2 cellular contexts compared by ENCODE assay signal in genomic region chr5:59061377-59061776, GRCh38.
TF ChIP-seq lines count a peak whose summit lies in the region.

No MANE protein-coding gene starts in this region.

TF ChIP-seq in A549, 52 proteins besides CTCF, POLR2A, EP300 and RAD21 (continued from another document):
- TF ChIP-seq, protein P1, sequence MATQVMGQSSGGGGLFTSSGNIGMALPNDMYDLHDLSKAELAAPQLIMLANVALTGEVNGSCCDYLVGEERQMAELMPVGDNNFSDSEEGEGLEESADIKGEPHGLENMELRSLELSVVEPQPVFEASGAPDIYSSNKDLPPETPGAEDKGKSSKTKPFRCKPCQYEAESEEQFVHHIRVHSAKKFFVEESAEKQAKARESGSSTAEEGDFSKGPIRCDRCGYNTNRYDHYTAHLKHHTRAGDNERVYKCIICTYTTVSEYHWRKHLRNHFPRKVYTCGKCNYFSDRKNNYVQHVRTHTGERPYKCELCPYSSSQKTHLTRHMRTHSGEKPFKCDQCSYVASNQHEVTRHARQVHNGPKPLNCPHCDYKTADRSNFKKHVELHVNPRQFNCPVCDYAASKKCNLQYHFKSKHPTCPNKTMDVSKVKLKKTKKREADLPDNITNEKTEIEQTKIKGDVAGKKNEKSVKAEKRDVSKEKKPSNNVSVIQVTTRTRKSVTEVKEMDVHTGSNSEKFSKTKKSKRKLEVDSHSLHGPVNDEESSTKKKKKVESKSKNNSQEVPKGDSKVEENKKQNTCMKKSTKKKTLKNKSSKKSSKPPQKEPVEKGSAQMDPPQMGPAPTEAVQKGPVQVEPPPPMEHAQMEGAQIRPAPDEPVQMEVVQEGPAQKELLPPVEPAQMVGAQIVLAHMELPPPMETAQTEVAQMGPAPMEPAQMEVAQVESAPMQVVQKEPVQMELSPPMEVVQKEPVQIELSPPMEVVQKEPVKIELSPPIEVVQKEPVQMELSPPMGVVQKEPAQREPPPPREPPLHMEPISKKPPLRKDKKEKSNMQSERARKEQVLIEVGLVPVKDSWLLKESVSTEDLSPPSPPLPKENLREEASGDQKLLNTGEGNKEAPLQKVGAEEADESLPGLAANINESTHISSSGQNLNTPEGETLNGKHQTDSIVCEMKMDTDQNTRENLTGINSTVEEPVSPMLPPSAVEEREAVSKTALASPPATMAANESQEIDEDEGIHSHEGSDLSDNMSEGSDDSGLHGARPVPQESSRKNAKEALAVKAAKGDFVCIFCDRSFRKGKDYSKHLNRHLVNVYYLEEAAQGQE (IDR thresholded peaks at IDR 0.05): no peak
- TF ChIP-seq, protein P2, sequence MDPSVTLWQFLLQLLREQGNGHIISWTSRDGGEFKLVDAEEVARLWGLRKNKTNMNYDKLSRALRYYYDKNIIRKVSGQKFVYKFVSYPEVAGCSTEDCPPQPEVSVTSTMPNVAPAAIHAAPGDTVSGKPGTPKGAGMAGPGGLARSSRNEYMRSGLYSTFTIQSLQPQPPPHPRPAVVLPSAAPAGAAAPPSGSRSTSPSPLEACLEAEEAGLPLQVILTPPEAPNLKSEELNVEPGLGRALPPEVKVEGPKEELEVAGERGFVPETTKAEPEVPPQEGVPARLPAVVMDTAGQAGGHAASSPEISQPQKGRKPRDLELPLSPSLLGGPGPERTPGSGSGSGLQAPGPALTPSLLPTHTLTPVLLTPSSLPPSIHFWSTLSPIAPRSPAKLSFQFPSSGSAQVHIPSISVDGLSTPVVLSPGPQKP (IDR thresholded peaks at IDR 0.05; ENCODE audit: low read depth, low read length): no peak

TF ChIP-seq in HEK293, 187 proteins besides CTCF, POLR2A, EP300 and RAD21 (continued from another document):
- TF ChIP-seq ZNF600 (tag by site-specific recombination; IDR thresholded peaks at IDR 0.05): no peak
- no peak for TF ChIP-seq ZNF114 (tag by site-specific recombination; IDR thresholded peaks at IDR 0.05)
- peak; percentile 62; the same call in 1 of the 2 replicates for TF ChIP-seq GLI2 (tag by site-specific recombination; IDR thresholded peaks at IDR 0.05; ENCODE audit: borderline replicate concordance, low read depth)
- TF ChIP-seq ZNF423 (tag by site-specific recombination; IDR thresholded peaks at IDR 0.05): no peak
- TF ChIP-seq, protein P3, sequence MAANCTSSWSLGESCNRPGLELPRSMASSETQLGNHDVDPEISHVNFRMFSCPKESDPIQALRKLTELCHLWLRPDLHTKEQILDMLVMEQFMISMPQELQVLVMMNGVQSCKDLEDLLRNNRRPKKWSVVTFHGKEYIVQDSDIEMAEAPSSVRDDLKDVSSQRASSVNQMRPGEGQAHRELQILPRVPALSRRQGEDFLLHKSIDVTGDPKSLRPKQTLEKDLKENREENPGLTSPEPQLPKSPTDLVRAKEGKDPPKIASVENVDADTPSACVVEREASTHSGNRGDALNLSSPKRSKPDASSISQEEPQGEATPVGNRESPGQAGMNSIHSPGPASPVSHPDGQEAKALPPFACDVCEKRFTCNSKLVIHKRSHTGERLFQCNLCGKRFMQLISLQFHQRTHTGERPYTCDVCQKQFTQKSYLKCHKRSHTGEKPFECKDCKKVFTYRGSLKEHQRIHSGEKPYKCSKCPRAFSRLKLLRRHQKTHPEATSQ (tag by site-specific recombination; IDR thresholded peaks at IDR 0.05): no peak
- TF ChIP-seq ZNF518A (tag by site-specific recombination; conservative IDR thresholded peaks at IDR 0.05; ENCODE audit: low read depth): no peak
- no peak for TF ChIP-seq ZNF670 (tag by site-specific recombination; IDR thresholded peaks at IDR 0.05; ENCODE audit: low read depth)
- TF ChIP-seq ZEB2 (tag by site-specific recombination; IDR thresholded peaks at IDR 0.05): 0 out of 2 replicates have a peak, but pooled peaks have one; percentile 27
